ENCODE assay signal across 20 cellular contexts in the genomic region with DNA sequence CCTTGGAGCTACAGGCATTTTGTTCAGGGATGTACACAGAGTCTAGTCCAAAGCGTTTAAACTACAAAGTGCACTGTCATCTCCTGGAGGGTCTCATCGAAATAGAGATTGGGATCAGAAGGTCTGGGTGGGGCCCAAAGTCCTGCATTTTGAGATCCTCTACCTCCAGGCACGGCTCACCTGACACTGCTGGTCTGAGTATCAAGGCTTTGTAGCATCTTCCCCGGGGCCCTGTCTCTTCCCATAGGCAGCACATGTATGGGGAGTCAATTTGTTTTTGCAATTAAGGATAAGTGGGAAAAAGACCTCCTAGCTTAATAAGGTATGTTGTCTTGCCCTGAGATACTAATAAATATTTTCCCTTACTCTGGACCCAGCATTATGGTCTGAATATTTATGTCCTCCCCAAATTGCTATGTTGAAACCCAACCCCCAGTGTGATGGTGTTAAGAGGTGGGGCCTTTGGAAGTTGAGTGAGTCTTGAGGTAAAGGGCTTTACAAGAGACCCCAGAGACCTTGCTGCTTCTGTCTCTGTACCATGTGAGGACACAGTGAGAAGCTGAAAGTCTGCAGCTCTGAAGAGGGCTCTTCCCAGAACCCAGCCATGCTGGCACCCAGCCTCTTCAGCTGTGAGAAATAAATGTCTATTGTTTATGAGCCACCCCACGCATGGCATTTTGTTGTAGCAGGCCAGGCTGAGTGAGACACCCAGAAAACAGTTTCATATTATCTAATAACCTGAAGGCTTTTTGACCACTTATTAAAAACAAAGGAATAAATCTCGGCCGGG.
"Had no signal": no experiment of that assay in that cellular context is flagged by ENCODE, and none has a peak within 500 bp of the region (broad histone marks: within the 10 kb centered on the region; RNA-seq: fewer than 3 reads in every experiment).

No MANE protein-coding gene starts in this region.

- DNase-seq: activated CD4-positive, alpha-beta T cell treated with anti-CD3 and anti-CD28 coated beads, Interleukin-2, amount 10 ng/mL, durations not matched to agents 7 days and 5 days; activated CD4-positive, CD25-positive, alpha-beta regulatory T cell treated with anti-CD3 and anti-CD28 coated beads, Interleukin-2, amount 50 U/mL, for 72 hours; activated CD8-positive, alpha-beta T cell treated with anti-CD3 and anti-CD28 coated beads for 36 hours; activated naive CD4-positive, alpha-beta T cell treated with Interleukin-2 at 50 U/mL for 16 hours; activated naive CD8-positive, alpha-beta T cell treated with anti-CD3 and anti-CD28 coated beads for 36 hours; activated T-cell treated with anti-CD3 and anti-CD28 coated beads, Interleukin-2, amount 50 U/mL, for 1 hour; colonic mucosa; effector memory CD8-positive, alpha-beta T cell; esophagus squamous epithelium; left cardiac atrium; mesendoderm; naive thymus-derived CD8-positive, alpha-beta T cell; stimulated activated CD4-positive, alpha-beta T cell treated with anti-CD3 and anti-CD28 coated beads, Interleukin-4, amount 100 ng/mL, for 4 hours; stimulated activated naive CD8-positive, alpha-beta T cell treated with anti-CD3 and anti-CD28 coated beads, Interleukin-15, Interleukin-2, amounts not matched to agents 100 U/mL and 50 U/mL, for 24 hours; T-helper 1 cell; tibial artery; WERI-Rb-1 had no signal

- H3K4me3 ChIP-seq: colonic mucosa, dorsolateral prefrontal cortex, esophagus squamous epithelium, neural progenitor cell, tibial artery had no signal

- H3K27ac ChIP-seq: colonic mucosa, esophagus squamous epithelium, neural progenitor cell, tibial artery, WERI-Rb-1 had no signal

- ATAC-seq: activated CD8-positive, alpha-beta T cell treated with anti-CD3 and anti-CD28 coated beads for 36 hours; activated T-helper 17 cell treated with anti-CD3 and anti-CD28 coated beads, Interleukin-2, amount 50 U/mL, for 72 hours; effector memory CD8-positive, alpha-beta T cell; left cardiac atrium; naive thymus-derived CD8-positive, alpha-beta T cell; stimulated activated naive CD8-positive, alpha-beta T cell treated with anti-CD3 and anti-CD28 coated beads, Interleukin-15, Interleukin-2, amounts not matched to agents 100 U/mL and 50 U/mL, for 24 hours had no signal

- H3K9me3 ChIP-seq: colonic mucosa, esophagus squamous epithelium, tibial artery had no signal

- H3K36me3 ChIP-seq: colonic mucosa, esophagus squamous epithelium, neural progenitor cell, tibial artery, WERI-Rb-1 had no signal

- H3K4me1 ChIP-seq: colonic mucosa, esophagus squamous epithelium, neural progenitor cell, tibial artery had no signal

- H3K27me3 ChIP-seq: colonic mucosa, neural progenitor cell, tibial artery had no signal
